ENCODE assay signal across 17 cellular contexts in the genomic region with DNA sequence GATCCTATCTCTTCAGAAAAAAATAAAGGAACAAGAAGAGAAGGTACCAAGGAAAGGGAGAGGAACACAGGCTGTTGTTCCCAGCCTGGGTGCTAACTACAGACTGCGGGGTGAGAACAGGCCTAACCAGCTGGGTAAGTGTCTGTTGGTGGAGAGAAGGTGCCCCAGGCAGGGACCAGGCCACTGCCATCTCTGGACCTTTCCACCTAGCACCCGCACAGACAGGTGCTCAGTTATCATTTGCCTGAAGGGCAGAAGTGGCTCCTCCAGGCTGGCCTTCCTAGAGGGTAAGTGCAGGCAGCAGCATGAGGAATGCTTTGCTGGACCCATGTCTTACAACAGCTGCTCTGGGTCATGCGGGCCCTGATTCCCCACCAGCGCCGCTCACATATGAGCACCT. TPM values are rescaled to one million over a fixed set of nuclear protein-coding genes. Genes with fewer than 3 reads are reported as not detected.
A peak's percentile ranks its signal among the peaks of the same experiment; 100 is the strongest.
DNase-seq lines count a peak whose midpoint lies in the region; ATAC-seq, FAIRE-seq and TF ChIP-seq lines count a peak whose summit lies in the region.
"Had no signal": no experiment of that assay in that cellular context is flagged by ENCODE, and none has a peak within 500 bp of the region (broad histone marks: within the 10 kb centered on the region; RNA-seq: fewer than 3 reads in every experiment).

No MANE protein-coding gene starts in this region.

- no peaks in the 10 kb centered on the region for H3K9me2 ChIP-seq in PC-3 (replicated peaks; ENCODE audit: low read length)

- 85 to 91% methylated on average over 5 of the region's 5 CpGs for WGBS in pancreas, 2 donors

- H3F3A ChIP-seq in PC-3 (ENCODE audit: low read length, unreplicated experiment) = no peaks in the 10 kb centered on the region

- TF ChIP-seq CTCF in PC-3 (conservative IDR thresholded peaks at IDR 0.05; ENCODE audit: low read depth, low read length) = no peak
- TF ChIP-seq CTCF in foreskin keratinocyte (conservative IDR thresholded peaks at IDR 0.05) = no peak
- TF ChIP-seq CTCF in pancreas (IDR thresholded peaks at IDR 0.05) = no peak

- DNase-seq in activated naive CD4-positive, alpha-beta T cell treated with anti-CD3 and anti-CD28 coated beads, Interleukin-2, amount 10 ng/mL, durations not matched to agents 7 days and 5 days = no peak
- no peak for DNase-seq in activated naive CD4-positive, alpha-beta T cell treated with Interleukin-2 at 50 U/mL for 16 hours
- DNase-seq in PC-3 (peak; percentile 48), foreskin keratinocyte (no peak), pancreas (no peak), SW 1271 (lab: John Stamatoyannopoulos, UW) (no peak)
- no peak for DNase-seq in stimulated activated naive CD8-positive, alpha-beta T cell treated with anti-CD3 and anti-CD28 coated beads, Interleukin-15, amount 100 ng/mL, for 72 hours
- DNase-seq: activated CD4-positive, alpha-beta T cell treated with anti-CD3 and anti-CD28 coated beads for 4 hours; anterior cingulate cortex; colonic mucosa; glutamatergic neuron; NCI-H2081 treated with DMSO at 0.1 percent for 48 hours; small intestine; stomach; T-helper 9 cell had no signal

- H3K4me1 ChIP-seq in PC-3 (ENCODE audit: insufficient read depth, low read length) = peaks cover 4% of the 10 kb centered on the region
- no peaks in the 10 kb centered on the region for H3K4me1 ChIP-seq in foreskin keratinocyte
- H3K4me1 ChIP-seq in pancreas = no peaks in the 10 kb centered on the region
- H3K4me1 ChIP-seq: colonic mucosa had no signal

- no peaks in the 10 kb centered on the region for H3K9me3 Mint-ChIP-seq in activated naive CD4-positive, alpha-beta T cell treated with anti-CD3 and anti-CD28 coated beads, Interleukin-2, amount 10 ng/mL, durations not matched to agents 7 days and 5 days
- no peaks in the 10 kb centered on the region for H3K9me3 Mint-ChIP-seq in stimulated activated naive CD8-positive, alpha-beta T cell treated with anti-CD3 and anti-CD28 coated beads, Interleukin-15, amount 100 ng/mL, for 72 hours

- no peak overlapping the region for H3K4me3 Mint-ChIP-seq in activated naive CD4-positive, alpha-beta T cell treated with anti-CD3 and anti-CD28 coated beads, Interleukin-2, amount 10 ng/mL, durations not matched to agents 7 days and 5 days
- H3K4me3 Mint-ChIP-seq in stimulated activated naive CD8-positive, alpha-beta T cell treated with anti-CD3 and anti-CD28 coated beads, Interleukin-15, amount 100 ng/mL, for 72 hours = peak overlapping the region in 1 of 2 donors; percentile 22

- POLR2A ChIA-PET in PC-3 (lab: Charles Lee; ENCODE audit: unreplicated experiment) = no interaction called here

- no peak overlapping the region for H3K9ac ChIP-seq in PC-3 (ENCODE audit: low read length)

- H2AFZ ChIP-seq in PC-3 (ENCODE audit: low read length) = no peak overlapping the region

- intact Hi-C loops in PC-3 (cut with micrococcal nuclease) (no loop called here), pancreas (cut with DNase I) (no loop called here)

- FAIRE-seq in pancreas (lab: Jason Lieb, UNC) = no peak
- FAIRE-seq: D721Med, small intestine had no signal

- peaks cover 83% of the 10 kb centered on the region for H3K79me2 ChIP-seq in PC-3 (ENCODE audit: low read length)

- H3K27me3 ChIP-seq in PC-3 (ENCODE audit: low read length) (no peaks in the 10 kb centered on the region), foreskin keratinocyte (no peaks in the 10 kb centered on the region), pancreas (no peaks in the 10 kb centered on the region)
- H3K27me3 ChIP-seq: colonic mucosa, stomach had no signal

- H3K4me3 ChIP-seq in PC-3 (ENCODE audit: low read length) = no peak overlapping the region
- H3K4me3 ChIP-seq in pancreas = no peak overlapping the region
- H3K4me3 ChIP-seq: colonic mucosa, stomach had no signal

- peaks cover 40% of the 10 kb centered on the region for H3K36me3 Mint-ChIP-seq in activated naive CD4-positive, alpha-beta T cell treated with anti-CD3 and anti-CD28 coated beads, Interleukin-2, amount 10 ng/mL, durations not matched to agents 7 days and 5 days

- no peak overlapping the region for H3K4me2 ChIP-seq in PC-3 (ENCODE audit: low read length)

- no peaks in the 10 kb centered on the region for H3K27me3 Mint-ChIP-seq in activated naive CD4-positive, alpha-beta T cell treated with anti-CD3 and anti-CD28 coated beads, Interleukin-2, amount 10 ng/mL, durations not matched to agents 7 days and 5 days
- no peaks in the 10 kb centered on the region for H3K27me3 Mint-ChIP-seq in stimulated activated naive CD8-positive, alpha-beta T cell treated with anti-CD3 and anti-CD28 coated beads, Interleukin-15, amount 100 ng/mL, for 72 hours

- peak overlapping the region; percentile 82 for H3K27ac Mint-ChIP-seq in activated naive CD4-positive, alpha-beta T cell treated with anti-CD3 and anti-CD28 coated beads, Interleukin-2, amount 10 ng/mL, durations not matched to agents 7 days and 5 days
- H3K27ac Mint-ChIP-seq in stimulated activated naive CD8-positive, alpha-beta T cell treated with anti-CD3 and anti-CD28 coated beads, Interleukin-15, amount 100 ng/mL, for 72 hours = peak overlapping the region; percentile 44 to 86

- H3K27ac ChIP-seq in PC-3 (ENCODE audit: low read length) (no peak overlapping the region), foreskin keratinocyte (no peak overlapping the region), pancreas (no peak overlapping the region)
- H3K27ac ChIP-seq: colonic mucosa, stomach had no signal

- no TSS peak for BruUV-seq in PC-3 (replicated peaks; lab: Mats Ljungman, UMichigan)

- H3K4me1 Mint-ChIP-seq in activated naive CD4-positive, alpha-beta T cell treated with anti-CD3 and anti-CD28 coated beads, Interleukin-2, amount 10 ng/mL, durations not matched to agents 7 days and 5 days = peaks cover 14% of the 10 kb centered on the region
- peaks cover 52% of the 10 kb centered on the region for H3K4me1 Mint-ChIP-seq in stimulated activated naive CD8-positive, alpha-beta T cell treated with anti-CD3 and anti-CD28 coated beads, Interleukin-15, amount 100 ng/mL, for 72 hours

- peaks cover 43% of the 10 kb centered on the region for H4K20me1 ChIP-seq in PC-3 (ENCODE audit: low read length)

- CTCF ChIA-PET in activated naive CD4-positive, alpha-beta T cell treated with anti-CD3 and anti-CD28 coated beads, Interleukin-2, amount 10 ng/mL, durations not matched to agents 7 days and 5 days (lab: Charles Lee) = interaction anchor here (0.7 kb wide), 1 partner anchor 67 kb away, joined by 3 read pairs; no protein-coding TSS in a partner anchor
- CTCF ChIA-PET in PC-3 (lab: Charles Lee) = no interaction called here

- ATAC-seq in PC-3 = peak; percentile 46
- ATAC-seq in foreskin keratinocyte = peak; percentile 25
- no peak for ATAC-seq in stimulated activated naive CD8-positive, alpha-beta T cell treated with anti-CD3 and anti-CD28 coated beads, Interleukin-15, amount 100 ng/mL, for 72 hours
- ATAC-seq in pancreas = no peak
- ATAC-seq in HG03108 (IDR thresholded peaks at IDR 0.05; ENCODE audit: unreplicated experiment) = no peak

- H3K36me3 ChIP-seq in PC-3 (ENCODE audit: low read depth, low read length) (peaks cover 47% of the 10 kb centered on the region), pancreas (peaks cover 0 to 2% (median 0%) of the 10 kb centered on the region in 3 donors)

- no peaks in the 10 kb centered on the region for H3K9me3 ChIP-seq in PC-3 (ENCODE audit: low read length)
- no peaks in the 10 kb centered on the region for H3K9me3 ChIP-seq in pancreas
- H3K9me3 ChIP-seq: colonic mucosa, stomach had no signal

RNA-seq across cellular contexts. Expression of a gene that starts 10.1 kb away (rescaled TPM):
- total RNA-seq in PC-3 (2014; rRNA removed) = 259 and 358 TPM in 2 replicates
- total RNA-seq in foreskin keratinocyte = 138 and 160 TPM in 2 replicates
- polyA plus RNA-seq in foreskin keratinocyte = 87.8 and 110 TPM in 2 replicates
- 10 to 100 TPM; 11.4 to 27.5 (median 15.4) TPM for total RNA-seq in pancreas
- 10 to 100 TPM; 26.4 to 28.7 TPM for polyA plus RNA-seq in pancreas

RNA-seq across cellular contexts. Expression of a gene that starts 46.5 kb away (rescaled TPM):
- total RNA-seq in PC-3 (2014; rRNA removed) (4.1 and 5.8 TPM in 2 replicates), foreskin keratinocyte (3.4 and 4.7 TPM in 2 replicates), pancreas (1 to 10 TPM; 1.9 to 4.8 (median 3.0) TPM)
- polyA plus RNA-seq in foreskin keratinocyte (2.2 and 2.5 TPM in 2 replicates), pancreas (1 to 10 TPM; 1.6 to 2.0 TPM)

Comparison
In these comparisons a context has a peak if more than half of its experiments do, and no peak if none do; other contexts are left out.
1. ATAC-seq: peak in PC-3 (single experiment) and foreskin keratinocyte (single experiment); none in stimulated activated naive CD8-positive, alpha-beta T cell treated with anti-CD3 and anti-CD28 coated beads, Interleukin-15, amount 100 ng/mL, for 72 hours (single experiment), pancreas (0 of 4) and HG03108 (single experiment).